In the genomic region with DNA sequence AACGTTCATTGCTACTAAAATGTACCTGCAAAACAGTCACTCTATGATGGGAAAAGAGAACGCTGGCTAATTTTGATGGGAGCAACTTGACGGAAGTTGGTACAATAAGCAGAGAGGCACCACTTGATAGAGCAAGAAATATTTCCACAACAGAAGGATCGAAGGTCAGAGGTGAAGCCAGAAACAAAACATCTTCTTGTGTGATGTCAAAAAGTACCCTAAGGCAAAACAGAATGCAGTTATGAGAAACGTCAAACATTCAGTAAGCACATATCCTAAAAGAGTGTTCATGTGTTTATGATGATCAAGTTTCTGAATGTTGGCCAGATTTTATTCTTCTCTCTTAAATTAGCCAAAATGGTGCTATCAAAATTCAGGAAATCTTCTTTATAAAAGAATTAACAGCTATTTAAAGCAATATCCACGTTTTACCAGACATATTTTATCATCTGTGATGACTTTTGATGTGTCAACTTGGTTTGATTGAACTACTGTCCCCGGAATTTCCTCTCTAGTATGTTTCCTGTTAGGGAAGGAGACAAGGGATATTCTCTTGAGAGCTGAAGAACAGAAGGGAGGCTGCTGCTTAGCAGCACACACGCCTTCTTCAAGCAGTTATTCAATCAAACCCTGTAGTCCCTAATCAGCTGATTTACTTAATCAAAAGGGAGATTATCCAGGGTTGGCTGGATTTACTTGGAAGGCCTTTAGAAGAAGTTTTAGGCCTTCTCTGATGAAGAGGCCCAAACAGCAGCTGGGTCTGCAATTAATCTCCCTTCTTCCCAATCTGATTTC, we compare ENCODE assay signal across 1 cellular context.
TF ChIP-seq lines count a peak whose summit lies in the region.

No MANE protein-coding gene starts in this region.

TF ChIP-seq in IMR-90, 13 proteins besides CTCF, POLR2A, EP300 and RAD21:
- TF ChIP-seq, protein P1, sequence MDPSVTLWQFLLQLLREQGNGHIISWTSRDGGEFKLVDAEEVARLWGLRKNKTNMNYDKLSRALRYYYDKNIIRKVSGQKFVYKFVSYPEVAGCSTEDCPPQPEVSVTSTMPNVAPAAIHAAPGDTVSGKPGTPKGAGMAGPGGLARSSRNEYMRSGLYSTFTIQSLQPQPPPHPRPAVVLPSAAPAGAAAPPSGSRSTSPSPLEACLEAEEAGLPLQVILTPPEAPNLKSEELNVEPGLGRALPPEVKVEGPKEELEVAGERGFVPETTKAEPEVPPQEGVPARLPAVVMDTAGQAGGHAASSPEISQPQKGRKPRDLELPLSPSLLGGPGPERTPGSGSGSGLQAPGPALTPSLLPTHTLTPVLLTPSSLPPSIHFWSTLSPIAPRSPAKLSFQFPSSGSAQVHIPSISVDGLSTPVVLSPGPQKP (IDR thresholded peaks at IDR 0.05; ENCODE audit: borderline replicate concordance, low read depth, low read length) = no peak
- TF ChIP-seq, protein P2, sequence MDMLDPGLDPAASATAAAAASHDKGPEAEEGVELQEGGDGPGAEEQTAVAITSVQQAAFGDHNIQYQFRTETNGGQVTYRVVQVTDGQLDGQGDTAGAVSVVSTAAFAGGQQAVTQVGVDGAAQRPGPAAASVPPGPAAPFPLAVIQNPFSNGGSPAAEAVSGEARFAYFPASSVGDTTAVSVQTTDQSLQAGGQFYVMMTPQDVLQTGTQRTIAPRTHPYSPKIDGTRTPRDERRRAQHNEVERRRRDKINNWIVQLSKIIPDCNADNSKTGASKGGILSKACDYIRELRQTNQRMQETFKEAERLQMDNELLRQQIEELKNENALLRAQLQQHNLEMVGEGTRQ (IDR thresholded peaks at IDR 0.05; ENCODE audit: low read depth, low read length) = no peak
- no peak for TF ChIP-seq MAFK (IDR thresholded peaks at IDR 0.05; ENCODE audit: low read depth, low read length)
- TF ChIP-seq FOS (IDR thresholded peaks at IDR 0.05; ENCODE audit: low read depth, low read length) = no peak
- TF ChIP-seq MAZ (IDR thresholded peaks at IDR 0.05; ENCODE audit: borderline replicate concordance, low read depth, low read length) = no peak
- no peak for TF ChIP-seq BHLHE40 (IDR thresholded peaks at IDR 0.05; ENCODE audit: low read depth, low read length)
- no peak for TF ChIP-seq CHD1 (IDR thresholded peaks at IDR 0.05; ENCODE audit: low read depth, low read length)
- TF ChIP-seq RCOR1 (IDR thresholded peaks at IDR 0.05; ENCODE audit: insufficient replicate concordance, low read length) = no peak
- no peak for TF ChIP-seq MXI1 (IDR thresholded peaks at IDR 0.05; ENCODE audit: borderline replicate concordance, low read depth, low read length)
- TF ChIP-seq RFX5 (IDR thresholded peaks at IDR 0.05; ENCODE audit: low read depth, low read length) = no peak
- no peak for TF ChIP-seq SMC3 (IDR thresholded peaks at IDR 0.05; ENCODE audit: low read depth, low read length)
- TF ChIP-seq NFE2L2 (IDR thresholded peaks at IDR 0.05; ENCODE audit: low read depth, low read length) = no peak
- TF ChIP-seq CEBPB (IDR thresholded peaks at IDR 0.05; ENCODE audit: low read depth, low read length) = no peak
